ENCODE assay signal across 22 cellular contexts in the genomic region with DNA sequence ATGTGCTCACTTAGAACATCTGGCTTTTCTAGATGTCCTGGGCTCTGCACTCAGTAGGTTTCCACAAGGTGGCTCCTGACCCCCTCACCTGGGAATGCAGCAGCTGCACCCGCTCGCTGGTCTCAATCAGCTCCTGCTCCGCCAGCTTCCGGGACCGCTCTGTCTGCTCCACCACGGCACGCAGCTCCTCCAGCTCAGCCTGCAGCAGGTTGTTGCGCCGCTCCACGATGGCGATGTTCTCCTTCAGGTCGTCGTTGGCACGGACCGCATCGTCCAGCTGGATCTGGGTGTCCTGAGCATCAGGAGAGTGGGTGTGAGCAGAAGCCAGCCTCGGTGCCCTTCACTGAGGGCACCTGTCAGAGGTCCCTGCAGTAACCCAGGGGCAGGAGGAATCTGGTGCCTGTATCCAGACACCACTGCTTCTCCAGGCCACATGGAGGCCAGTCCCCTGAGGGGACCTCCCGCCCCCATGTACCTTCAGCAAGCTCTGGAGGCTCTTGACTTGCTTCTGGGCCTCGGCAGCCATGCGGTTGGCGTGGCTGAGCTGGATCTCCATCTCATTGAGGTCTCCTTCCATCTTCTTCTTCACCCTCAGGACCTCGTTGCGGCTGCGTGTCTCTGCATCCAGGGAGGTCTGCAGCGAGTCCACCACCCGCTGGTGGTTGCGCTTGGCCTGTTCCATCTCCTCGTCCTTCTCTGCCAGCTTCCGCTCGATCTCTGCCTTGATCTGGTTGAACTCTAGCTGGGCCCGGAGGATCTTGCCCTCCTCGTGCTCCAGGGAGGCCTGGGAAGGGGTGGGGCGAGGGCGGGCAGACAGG. TPM values are rescaled to one million over a fixed set of nuclear protein-coding genes. Genes with fewer than 3 reads are reported as not detected.
DNase-seq lines count a peak whose midpoint lies in the region; ATAC-seq, FAIRE-seq and TF ChIP-seq lines count a peak whose summit lies in the region.
"Had no signal": no experiment of that assay in that cellular context is flagged by ENCODE, and none has a peak within 500 bp of the region (broad histone marks: within the 10 kb centered on the region; RNA-seq: fewer than 3 reads in every experiment).

No MANE protein-coding gene starts in this region.

- POLR2A ChIA-PET in H1 (lab: Charles Lee; ENCODE audit: partially characterized antibody) (interaction anchor here (1.5 kb wide), 1 partner anchor 10 kb away, joined by 3 read pairs; no protein-coding TSS in a partner anchor), MCF 10A (lab: Yijun Ruan, JAX) (no interaction called here)

- no peak for ATAC-seq in Right ventricle myocardium inferior
- ATAC-seq: A549, HCT116, T-cell had no signal

- H2BK15ac ChIP-seq in H1 (ENCODE audit: low read length): no peak overlapping the region

- H2AFZ ChIP-seq in H1 (ENCODE audit: low read length): no peak overlapping the region

- peak; percentile 41 for DNase-seq in Right ventricle myocardium inferior (ENCODE audit: missing footprints)
- no peak for DNase-seq in cardiac septum (ENCODE audit: low spot score)
- peak; percentile 69 for DNase-seq in H7
- no peak for DNase-seq in H1 (ENCODE audit: low read depth in 1 of 2, low spot score in 2 of 2)
- DNase-seq in urothelium cell line (ENCODE audit: low spot score): no peak
- no peak for DNase-seq in MCF 10A (ENCODE audit: unreplicated experiment)
- DNase-seq in DMS79 (lab: John Stamatoyannopoulos, UW): no peak
- DNase-seq: Calu3; CD4-positive, alpha-beta memory T cell; NCI-H1105; NCI-H1694 treated with DMSO at 0.1 percent for 48 hours; NCI-H2107; NCI-H345; NCI-H526 treated with DMSO at 0.1 percent for 48 hours; NK-92 treated with Interleukin-12 subunit alpha and Interleukin-12 subunit beta, amount 100 ng/mL, for 24 hours; Peyer's patch; SHP77 treated with DMSO at 0.1 percent for 48 hours; SK-N-SH; T-cell had no signal

- WGBS in H1 (ENCODE audit: extremely low coverage in 1 of 2, insufficient coverage in 1 of 2, insufficient read length in 1 of 2, insufficient replicate concordance in 2 of 2, low coverage in 1 of 2, low lambda C conversion rate in 2 of 2, missing lambda C conversion rate in 1 of 2), 2 experiments: 93% methylated on average over 30 of the region's 34 CpGs; no CpG with 5 or more reads in 1 of the 2 experiments

- peaks cover 89% of the 10 kb centered on the region for H3K27me3 Mint-ChIP-seq in MCF 10A (ENCODE audit: insufficient read depth, unreplicated experiment)

- H3K79me1 ChIP-seq in H1 (ENCODE audit: low read depth, low read length): no peaks in the 10 kb centered on the region

- H4K91ac ChIP-seq in H1 (replicated peaks; ENCODE audit: insufficient read length, low read length): no peak overlapping the region

- H3K36me3 ChIP-seq in H7 (replicated peaks; ENCODE audit: control insufficient read depth, insufficient read depth, low read length): no peaks in the 10 kb centered on the region
- H3K36me3 ChIP-seq in H1 (ENCODE audit: control insufficient read depth in 2 of 4, insufficient read depth in 4 of 4, low read length in 3 of 4): no peaks in the 10 kb centered on the region
- H3K36me3 ChIP-seq: Peyer's patch had no signal

- TF ChIP-seq EP300 in H1 (IDR thresholded peaks at IDR 0.05; ENCODE audit: borderline replicate concordance in 1 of 2, low read depth in 2 of 2, low read length in 2 of 2): no peak

- CTCF ChIA-PET in H1 (lab: Charles Lee; ENCODE audit: partially characterized antibody) (interaction anchor here (0.8 to 15.0 kb wide), 12 partner anchors 11 to 409 kb away, joined by 3 to 333 read pairs (median 3); a partner anchor contains a TSS), MCF 10A (lab: Yijun Ruan, JAX) (interaction anchor here (0.6 to 2.1 kb wide), 5 partner anchors 10 to 172 kb away, joined by 3 to 6 read pairs (median 4); a partner anchor contains a TSS)

- H3K23ac ChIP-seq in H1 (ENCODE audit: insufficient read length): no peak overlapping the region

- H4K5ac ChIP-seq in H1 (ENCODE audit: insufficient read length, low read depth, low read length): no peak overlapping the region

- no peak overlapping the region for H3K56ac ChIP-seq in H1 (replicated peaks; ENCODE audit: insufficient read length, low read depth, low read length)

- no peaks in the 10 kb centered on the region for H3K36me3 Mint-ChIP-seq in MCF 10A (ENCODE audit: insufficient read depth, unreplicated experiment)
- H3K36me3 Mint-ChIP-seq: CD4-positive, alpha-beta memory T cell; T-cell had no signal

- BruUV-seq in MCF 10A (replicated peaks; lab: Mats Ljungman, UMichigan): no TSS peak

- H3K9ac ChIP-seq in H1 (replicated peaks in 1 of 4; ENCODE audit: extremely low read depth in 1 of 4, low read depth in 3 of 4, low read length in 3 of 4): no peak overlapping the region
- H3K9ac ChIP-seq: SK-N-SH had no signal

- H2BK20ac ChIP-seq in H1 (ENCODE audit: low read length): no peak overlapping the region

- no peak overlapping the region for H3K18ac ChIP-seq in H1 (ENCODE audit: extremely low read depth, low read length)

- FAIRE-seq in H1 (lab: Jason Lieb, UNC): no peak
- FAIRE-seq in urothelium cell line (lab: Jason Lieb, UNC): peak; percentile 74
- FAIRE-seq: A549 had no signal

- H4K8ac ChIP-seq in H1 (ENCODE audit: extremely low read depth, insufficient read depth, low read length): no peak overlapping the region

- TF ChIP-seq CTCF in H1 (IDR thresholded peaks at IDR 0.05; ENCODE audit: control extremely low read depth in 1 of 3, insufficient read depth in 1 of 3, low read depth in 1 of 3, low read length in 3 of 3) (0 out of 4 replicates have a peak, but pooled peaks of 1 of the 3 experiments have one; percentile 5), MCF 10A (IDR thresholded peaks at IDR 0.05; ENCODE audit: unreplicated experiment) (no peak)

- no peak overlapping the region for H3K14ac ChIP-seq in H1 (ENCODE audit: insufficient read length)

- no peaks in the 10 kb centered on the region for H3K9me3 Mint-ChIP-seq in MCF 10A (ENCODE audit: unreplicated experiment)
- H3K9me3 Mint-ChIP-seq: CD4-positive, alpha-beta memory T cell; T-cell had no signal

- H3K27me3 ChIP-seq in H7 (ENCODE audit: control insufficient read depth, insufficient read depth, low read length) (peaks cover 1% of the 10 kb centered on the region; the same call in 1 of the 2 replicates), H1 (replicated peaks in 1 of 4; ENCODE audit: control insufficient read depth in 3 of 4, extremely low read depth in 1 of 4, insufficient read depth in 3 of 4, low read length in 3 of 4) (no peaks in the 10 kb centered on the region; a peak in 1 of 7 replicates)
- H3K27me3 ChIP-seq: Peyer's patch had no signal

- no peak overlapping the region for H2BK120ac ChIP-seq in H1 (replicated peaks; ENCODE audit: low read depth, low read length)

- H3K4me2 ChIP-seq in H1 (ENCODE audit: insufficient read depth in 1 of 2, low read depth in 2 of 2, low read length in 2 of 2): no peak overlapping the region
- H3K4me2 ChIP-seq: A549, SK-N-SH had no signal

- no peak overlapping the region for H2AK5ac ChIP-seq in H1 (ENCODE audit: low read depth, low read length)

- H3K4me1 Mint-ChIP-seq in MCF 10A (ENCODE audit: insufficient read depth, unreplicated experiment): no peaks in the 10 kb centered on the region
- H3K4me1 Mint-ChIP-seq: CD4-positive, alpha-beta memory T cell; T-cell had no signal

- H3K4ac ChIP-seq in H1 (replicated peaks; ENCODE audit: insufficient read length, low read depth, low read length): no peak overlapping the region

- peaks cover 0 to 10% (median 0%) of the 10 kb centered on the region in 4 experiments; a peak in 1 of 7 replicates for H3K4me1 ChIP-seq in H1 (replicated peaks in 1 of 4; ENCODE audit: control insufficient read depth in 3 of 4, insufficient read depth in 4 of 4, low read length in 3 of 4)
- H3K4me1 ChIP-seq: A549, Peyer's patch had no signal

- no peaks in the 10 kb centered on the region for H3K9me3 ChIP-seq in H1 (ENCODE audit: insufficient read depth in 2 of 2, low read depth in 1 of 2, low read length in 1 of 2)
- H3K9me3 ChIP-seq: A549, Peyer's patch, SK-N-SH had no signal

- no peak overlapping the region for H3K27ac Mint-ChIP-seq in MCF 10A (ENCODE audit: low read depth, unreplicated experiment)
- H3K27ac Mint-ChIP-seq: CD4-positive, alpha-beta memory T cell; T-cell had no signal

- H2BK12ac ChIP-seq in H1 (ENCODE audit: low read depth, low read length): no peak overlapping the region

- H3K4me3 Mint-ChIP-seq in MCF 10A (ENCODE audit: unreplicated experiment): no peak overlapping the region
- H3K4me3 Mint-ChIP-seq: CD4-positive, alpha-beta memory T cell; T-cell had no signal

- H3K79me2 ChIP-seq in H1 (ENCODE audit: control insufficient read depth in 1 of 2, insufficient read depth in 2 of 2, low read length in 2 of 2): no peaks in the 10 kb centered on the region

- H2BK5ac ChIP-seq in H1 (ENCODE audit: low read depth, low read length): no peak overlapping the region

- no peaks in the 10 kb centered on the region; the same call in 1 of the 2 replicates for H3K23me2 ChIP-seq in H1 (ENCODE audit: low read depth, low read length)

- H3K4me3 ChIP-seq in H7 (ENCODE audit: insufficient read depth, low read depth, low read length) (no peak overlapping the region), H1 (ENCODE audit: extremely low read depth in 1 of 4, insufficient read depth in 2 of 4, low read depth in 3 of 4, low read length in 4 of 4) (no peak overlapping the region)
- H3K4me3 ChIP-seq: A549, Peyer's patch had no signal

- TF ChIP-seq POLR2A in H1 (IDR thresholded peaks at IDR 0.05; ENCODE audit: control extremely low read depth in 1 of 2, low read depth in 2 of 2, low read length in 2 of 2): no peak

- no peaks in the 10 kb centered on the region for H4K20me1 ChIP-seq in H1 (replicated peaks in 1 of 2; ENCODE audit: control insufficient read depth in 1 of 2, insufficient read depth in 2 of 2, low read length in 2 of 2)

- H3K27ac ChIP-seq in H1 (ENCODE audit: low read depth, low read length): no peak overlapping the region
- H3K27ac ChIP-seq: A549, Peyer's patch had no signal

- intact Hi-C loops in Right ventricle myocardium inferior (cut with DNase I): no loop called here
- intact Hi-C loops in cardiac septum (cut with DNase I): no loop called here
- intact Hi-C loops in MCF 10A (cut with micrococcal nuclease): no loop called here

- peak; percentile 22 to 33; a peak in 2 of 4 replicates for TF ChIP-seq RAD21 in H1 (IDR thresholded peaks at IDR 0.05 in 1 of 2, conservative IDR thresholded peaks at IDR 0.05 in 1 of 2; ENCODE audit: low read depth in 2 of 2, low read length in 2 of 2)

RNA-seq across cellular contexts. Expression of a gene that starts 9.2 kb away (rescaled TPM):
- total RNA-seq in Right ventricle myocardium inferior (0.92 TPM), cardiac septum (not detected), MCF 10A (2022) (not detected in 2 replicates)
- 0.14 TPM in 1 of 2 replicates, not detected in the other for total RNA-seq in H7 (2014; rRNA removed; shearing (Covaris generic))
- not detected in 2 replicates for total RNA-seq in H1 (2021; fragmentation: NEBNext Ultra II Directional; extraction: Animal tissue kit (Norgen Biotek cat#: 25700))
- polyA plus RNA-seq in H1 (2011; rRNA removed): 2.1 and 2.8 TPM in 2 replicates
- polyA plus RNA-seq in H1 (2011; cell fraction: cytosol; rRNA removed): 1.4 TPM
- 2.1 TPM for polyA plus RNA-seq in H1 (2011; cell fraction: nucleus; rRNA removed)
- 0.29 to 0.90 TPM (median 0.57 TPM) in 4 replicates for polyA plus RNA-seq in H1 (2012, experiment 1 of 2)
- 1.1 TPM for polyA plus RNA-seq in H1 (2012, experiment 2 of 2)
- 0.06 TPM for polyA plus RNA-seq in H1 (2013, experiment 1 of 2)
- 0.22 TPM for polyA plus RNA-seq in H1 (2013, experiment 2 of 2)
- 0.66 and 2.6 TPM in 2 replicates for polyA minus RNA-seq in H1 (2011; rRNA and poly(A)+ RNA removed)
- not detected for polyA minus RNA-seq in H1 (2011; cell fraction: cytosol; rRNA and poly(A)+ RNA removed)
- not detected for polyA minus RNA-seq in H1 (2011; cell fraction: nucleus; rRNA and poly(A)+ RNA removed)
- total RNA-seq: Calu3; CD4-positive, alpha-beta memory T cell; Peyer's patch; T-cell had no signal
- polyA plus RNA-seq: A549; BJ; CD4-positive, alpha-beta memory T cell had no signal

RNA-seq across cellular contexts. Expression of a gene that starts 13.4 kb away (rescaled TPM):
- total RNA-seq in Right ventricle myocardium inferior (not detected), cardiac septum (not detected), MCF 10A (2022) (not detected in 2 replicates)
- 0.31 TPM in 1 of 2 replicates, not detected in the other for total RNA-seq in H7 (2014; rRNA removed; shearing (Covaris generic))
- total RNA-seq in H1 (2021; fragmentation: NEBNext Ultra II Directional; extraction: Animal tissue kit (Norgen Biotek cat#: 25700)): not detected in 2 replicates
- polyA plus RNA-seq in H1 (2011; rRNA removed): not detected in 2 replicates
- polyA plus RNA-seq in H1 (2011; cell fraction: cytosol; rRNA removed): not detected
- not detected for polyA plus RNA-seq in H1 (2011; cell fraction: nucleus; rRNA removed)
- polyA plus RNA-seq in H1 (2012, experiment 1 of 2): not detected in 4 replicates
- polyA plus RNA-seq in H1 (2012, experiment 2 of 2): not detected
- polyA plus RNA-seq in H1 (2013, experiment 1 of 2): 0.04 TPM
- not detected for polyA plus RNA-seq in H1 (2013, experiment 2 of 2)
- polyA minus RNA-seq in H1 (2011; rRNA and poly(A)+ RNA removed): not detected in 2 replicates
- polyA minus RNA-seq in H1 (2011; cell fraction: cytosol; rRNA and poly(A)+ RNA removed): not detected
- polyA minus RNA-seq in H1 (2011; cell fraction: nucleus; rRNA and poly(A)+ RNA removed): not detected
- total RNA-seq: Calu3; CD4-positive, alpha-beta memory T cell; Peyer's patch; T-cell had no signal
- polyA plus RNA-seq: A549; BJ; CD4-positive, alpha-beta memory T cell; SK-N-SH had no signal

RNA-seq across cellular contexts. Expression of a gene that starts 21.1 kb away (rescaled TPM):
- total RNA-seq in Right ventricle myocardium inferior (4.0 TPM), cardiac septum (3.7 TPM), MCF 10A (2022) (not detected in 2 replicates)
- total RNA-seq in H7 (2014; rRNA removed; shearing (Covaris generic)): 23.1 and 24.0 TPM in 2 replicates
- total RNA-seq in H1 (2021; fragmentation: NEBNext Ultra II Directional; extraction: Animal tissue kit (Norgen Biotek cat#: 25700)): 27.8 and 29.0 TPM in 2 replicates
- polyA plus RNA-seq in H1 (2011; rRNA removed): 28.6 and 39.0 TPM in 2 replicates
- 26.5 TPM for polyA plus RNA-seq in H1 (2011; cell fraction: cytosol; rRNA removed)
- polyA plus RNA-seq in H1 (2011; cell fraction: nucleus; rRNA removed): 117 TPM
- polyA plus RNA-seq in H1 (2012, experiment 1 of 2): 24.4 to 40.8 TPM (median 33.7 TPM) in 4 replicates
- polyA plus RNA-seq in H1 (2012, experiment 2 of 2): 28.0 TPM
- 16.2 TPM for polyA plus RNA-seq in H1 (2013, experiment 1 of 2)
- 15.1 TPM for polyA plus RNA-seq in H1 (2013, experiment 2 of 2)
- polyA minus RNA-seq in H1 (2011; rRNA and poly(A)+ RNA removed): 9.1 and 9.3 TPM in 2 replicates
- 11.7 TPM for polyA minus RNA-seq in H1 (2011; cell fraction: cytosol; rRNA and poly(A)+ RNA removed)
- 26.7 TPM for polyA minus RNA-seq in H1 (2011; cell fraction: nucleus; rRNA and poly(A)+ RNA removed)
- total RNA-seq: Calu3; CD4-positive, alpha-beta memory T cell had no signal
- polyA plus RNA-seq: A549; CD4-positive, alpha-beta memory T cell had no signal

RNA-seq across cellular contexts. Expression of a gene that starts 22.0 kb away (rescaled TPM):
- 3,910 TPM for total RNA-seq in Right ventricle myocardium inferior
- 170 TPM for total RNA-seq in cardiac septum
- 0.03 TPM in 1 of 2 replicates, not detected in the other for total RNA-seq in H7 (2014; rRNA removed; shearing (Covaris generic))
- total RNA-seq in H1 (2021; fragmentation: NEBNext Ultra II Directional; extraction: Animal tissue kit (Norgen Biotek cat#: 25700)): not detected in 2 replicates
- 0.03 and 0.05 TPM in 2 replicates for polyA plus RNA-seq in H1 (2011; rRNA removed)
- 0.06 TPM for polyA plus RNA-seq in H1 (2011; cell fraction: cytosol; rRNA removed)
- polyA plus RNA-seq in H1 (2011; cell fraction: nucleus; rRNA removed): 0.16 TPM
- 0.04 to 0.08 TPM (median 0.08 TPM) in 3 of 4 replicates, not detected in the other for polyA plus RNA-seq in H1 (2012, experiment 1 of 2)
- not detected for polyA plus RNA-seq in H1 (2012, experiment 2 of 2)
- polyA plus RNA-seq in H1 (2013, experiment 1 of 2): 0.04 TPM
- polyA plus RNA-seq in H1 (2013, experiment 2 of 2): 0.02 TPM
- polyA minus RNA-seq in H1 (2011; rRNA and poly(A)+ RNA removed): 0.25 TPM in 1 of 2 replicates, not detected in the other
- not detected for polyA minus RNA-seq in H1 (2011; cell fraction: cytosol; rRNA and poly(A)+ RNA removed)
- polyA minus RNA-seq in H1 (2011; cell fraction: nucleus; rRNA and poly(A)+ RNA removed): not detected
- total RNA-seq in MCF 10A (2022): not detected in 2 replicates
- total RNA-seq: Calu3; CD4-positive, alpha-beta memory T cell; Peyer's patch; T-cell had no signal
- polyA plus RNA-seq: A549; BJ; CD4-positive, alpha-beta memory T cell; SK-N-SH had no signal

RNA-seq across cellular contexts. Expression of a gene that starts 33.4 kb away (rescaled TPM):
- total RNA-seq in Right ventricle myocardium inferior (10.1 TPM), cardiac septum (10.6 TPM), MCF 10A (2022) (not detected in 2 replicates)
- total RNA-seq in H7 (2014; rRNA removed; shearing (Covaris generic)): 32.9 and 37.2 TPM in 2 replicates
- 39.4 and 43.0 TPM in 2 replicates for total RNA-seq in H1 (2021; fragmentation: NEBNext Ultra II Directional; extraction: Animal tissue kit (Norgen Biotek cat#: 25700))
- polyA plus RNA-seq in H1 (2011; rRNA removed): 49.0 and 77.7 TPM in 2 replicates
- polyA plus RNA-seq in H1 (2011; cell fraction: cytosol; rRNA removed): 37.0 TPM
- polyA plus RNA-seq in H1 (2011; cell fraction: nucleus; rRNA removed): 247 TPM
- polyA plus RNA-seq in H1 (2012, experiment 1 of 2): 27.3 to 49.2 TPM (median 43.9 TPM) in 4 replicates
- 32.6 TPM for polyA plus RNA-seq in H1 (2012, experiment 2 of 2)
- polyA plus RNA-seq in H1 (2013, experiment 1 of 2): 46.6 TPM
- 48.6 TPM for polyA plus RNA-seq in H1 (2013, experiment 2 of 2)
- 17.3 and 17.8 TPM in 2 replicates for polyA minus RNA-seq in H1 (2011; rRNA and poly(A)+ RNA removed)
- polyA minus RNA-seq in H1 (2011; cell fraction: cytosol; rRNA and poly(A)+ RNA removed): 21.3 TPM
- 35.1 TPM for polyA minus RNA-seq in H1 (2011; cell fraction: nucleus; rRNA and poly(A)+ RNA removed)

Comparison
In these comparisons a context has a peak if more than half of its experiments do, and no peak if none do; other contexts are left out.
1. DNase-seq: peak in Right ventricle myocardium inferior (single experiment) and H7 (single experiment); none in cardiac septum (single experiment), H1 (0 of 2), urothelium cell line (single experiment), MCF 10A (single experiment) and DMS79 (single experiment).